1 cellular context compared by ENCODE assay signal in the genomic region with DNA sequence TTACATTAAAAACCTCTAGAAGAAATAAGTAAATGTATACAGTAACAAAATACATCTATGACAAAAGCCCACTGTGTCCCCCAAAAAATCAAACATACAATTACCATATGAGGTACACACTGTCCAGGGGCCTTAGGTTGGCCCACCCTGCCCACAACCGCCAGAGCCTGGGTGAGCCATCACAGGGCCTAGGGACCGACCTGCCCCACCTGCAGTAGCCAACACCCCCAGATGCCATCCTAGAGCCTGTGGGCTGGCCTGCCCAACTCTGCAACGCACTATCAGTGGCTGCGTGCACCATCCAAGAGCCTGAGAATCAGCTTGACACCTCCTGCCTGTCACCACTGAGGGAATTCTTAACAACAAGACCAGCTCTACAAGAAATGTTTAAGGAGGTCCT.
TF ChIP-seq lines count a peak whose summit lies in the region.

No MANE protein-coding gene starts in this region.

TF ChIP-seq in WTC11, 78 proteins besides CTCF, POLR2A, EP300 and RAD21 (continued from another document):
- TF ChIP-seq, protein P1, sequence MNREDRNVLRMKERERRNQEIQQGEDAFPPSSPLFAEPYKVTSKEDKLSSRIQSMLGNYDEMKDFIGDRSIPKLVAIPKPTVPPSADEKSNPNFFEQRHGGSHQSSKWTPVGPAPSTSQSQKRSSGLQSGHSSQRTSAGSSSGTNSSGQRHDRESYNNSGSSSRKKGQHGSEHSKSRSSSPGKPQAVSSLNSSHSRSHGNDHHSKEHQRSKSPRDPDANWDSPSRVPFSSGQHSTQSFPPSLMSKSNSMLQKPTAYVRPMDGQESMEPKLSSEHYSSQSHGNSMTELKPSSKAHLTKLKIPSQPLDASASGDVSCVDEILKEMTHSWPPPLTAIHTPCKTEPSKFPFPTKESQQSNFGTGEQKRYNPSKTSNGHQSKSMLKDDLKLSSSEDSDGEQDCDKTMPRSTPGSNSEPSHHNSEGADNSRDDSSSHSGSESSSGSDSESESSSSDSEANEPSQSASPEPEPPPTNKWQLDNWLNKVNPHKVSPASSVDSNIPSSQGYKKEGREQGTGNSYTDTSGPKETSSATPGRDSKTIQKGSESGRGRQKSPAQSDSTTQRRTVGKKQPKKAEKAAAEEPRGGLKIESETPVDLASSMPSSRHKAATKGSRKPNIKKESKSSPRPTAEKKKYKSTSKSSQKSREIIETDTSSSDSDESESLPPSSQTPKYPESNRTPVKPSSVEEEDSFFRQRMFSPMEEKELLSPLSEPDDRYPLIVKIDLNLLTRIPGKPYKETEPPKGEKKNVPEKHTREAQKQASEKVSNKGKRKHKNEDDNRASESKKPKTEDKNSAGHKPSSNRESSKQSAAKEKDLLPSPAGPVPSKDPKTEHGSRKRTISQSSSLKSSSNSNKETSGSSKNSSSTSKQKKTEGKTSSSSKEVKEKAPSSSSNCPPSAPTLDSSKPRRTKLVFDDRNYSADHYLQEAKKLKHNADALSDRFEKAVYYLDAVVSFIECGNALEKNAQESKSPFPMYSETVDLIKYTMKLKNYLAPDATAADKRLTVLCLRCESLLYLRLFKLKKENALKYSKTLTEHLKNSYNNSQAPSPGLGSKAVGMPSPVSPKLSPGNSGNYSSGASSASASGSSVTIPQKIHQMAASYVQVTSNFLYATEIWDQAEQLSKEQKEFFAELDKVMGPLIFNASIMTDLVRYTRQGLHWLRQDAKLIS (CRISPR knock-in tag; IDR thresholded peaks at IDR 0.05; ENCODE audit: borderline replicate concordance) = no peak
- TF ChIP-seq CBFB (CRISPR knock-in tag; IDR thresholded peaks at IDR 0.05; ENCODE audit: low read depth) (no peak), GABPB1 (CRISPR knock-in tag; IDR thresholded peaks at IDR 0.05) (no peak), JUN (CRISPR knock-in tag; IDR thresholded peaks at IDR 0.05) (no peak)
